8 cellular contexts compared by ENCODE assay signal in genomic region chr11:75352417-75353206, GRCh38. TPM values are rescaled to one million over a fixed set of nuclear protein-coding genes. Genes with fewer than 3 reads are reported as not detected.
DNase-seq lines count a peak whose midpoint lies in the region; ATAC-seq, FAIRE-seq and TF ChIP-seq lines count a peak whose summit lies in the region.

No MANE protein-coding gene starts in this region.

- H3K4me1 Mint-ChIP-seq in CD14-positive monocyte: peaks cover 61% of the 10 kb centered on the region
- peaks cover 13 to 19% (median 14%) of the 10 kb centered on the region in 3 donors for H3K4me1 Mint-ChIP-seq in IgD-negative memory B cell

- no peak for TF ChIP-seq POLR2A in stomach (IDR thresholded peaks at IDR 0.05)

- no peaks in the 10 kb centered on the region for H3K9me3 ChIP-seq in keratinocyte (ENCODE audit: control insufficient read depth, low read depth, low read length)
- no peaks in the 10 kb centered on the region for H3K9me3 ChIP-seq in stomach

- intact Hi-C loops in CD14-positive monocyte (cut with micrococcal nuclease): loop anchor here in 1 of 2 donors (2.0 kb wide), 1 partner anchor 16 kb away; no protein-coding TSS in a partner anchor
- intact Hi-C loops in stomach (cut with DNase I; ENCODE audit: low total_unique reads): no loop called here

- DNase-seq in CD14-positive monocyte (ENCODE audit: low spot score) (peak; percentile 77), keratinocyte (ENCODE audit: low read depth, low spot score) (no peak), stomach (peak; percentile 67), middle frontal gyrus (ENCODE audit: extremely low spot score, low spot score) (no peak), NCI-H1930 (lab: John Stamatoyannopoulos, UW) (no peak)
- DNase-seq in activated naive CD4-positive, alpha-beta T cell treated with anti-CD3 and anti-CD28 coated beads, Interleukin-2, amount 50 U/mL, for 72 hours (ENCODE audit: low spot score in 2 of 2): no peak

- H3K9me1 ChIP-seq in keratinocyte (ENCODE audit: control insufficient read depth, extremely low read depth, insufficient read depth, low read length): no peaks in the 10 kb centered on the region

- dilution Hi-C loops in keratinocyte (cut with MboI; ENCODE audit: extremely low pct_ligation_motif_present, low sequenced_read_pairs): no loop called here

- no peak for TF ChIP-seq CTCF in CD14-positive monocyte (IDR thresholded peaks at IDR 0.05)
- no peak for TF ChIP-seq CTCF in keratinocyte (optimal IDR thresholded peaks at IDR 0.05 in 1 of 3, IDR thresholded peaks at IDR 0.05 in 1 of 3, conservative IDR thresholded peaks at IDR 0.05 in 1 of 3; ENCODE audit: extremely low read depth in 1 of 3, insufficient read depth in 2 of 3, low read length in 3 of 3)
- TF ChIP-seq CTCF in stomach (IDR thresholded peaks at IDR 0.05): peak in 1 of 7 experiments; percentile 3

- H3K4me3 ChIP-seq in keratinocyte (ENCODE audit: control insufficient read depth in 2 of 3, extremely low read depth in 1 of 3, insufficient read depth in 2 of 3, low read depth in 1 of 3, low read length in 3 of 3) (peak overlapping the region in 2 of 3 experiments; percentile 46 to 54), stomach (peak overlapping the region; percentile 66 to 92 (median 76))

- H3K36me3 Mint-ChIP-seq in CD14-positive monocyte (peaks cover 21 to 27% of the 10 kb centered on the region in 2 donors), IgD-negative memory B cell (no peaks in the 10 kb centered on the region)
- peaks cover 0 to 6% of the 10 kb centered on the region in 2 donors for H3K36me3 Mint-ChIP-seq in activated naive CD4-positive, alpha-beta T cell treated with anti-CD3 and anti-CD28 coated beads, Interleukin-2, amount 50 U/mL, for 72 hours

- H4K20me1 ChIP-seq in keratinocyte (ENCODE audit: control insufficient read depth, extremely low read depth, insufficient read depth, low read length): no peaks in the 10 kb centered on the region

- peaks cover 10% of the 10 kb centered on the region for H3K4me1 ChIP-seq in keratinocyte (ENCODE audit: control insufficient read depth, extremely low read depth, insufficient read depth, low read length)
- peaks cover 41 to 55% (median 51%) of the 10 kb centered on the region in 4 donors for H3K4me1 ChIP-seq in stomach

- H3K36me3 ChIP-seq in keratinocyte (ENCODE audit: control insufficient read depth in 2 of 2, extremely low read depth in 1 of 2, insufficient read depth in 2 of 2, low read length in 2 of 2): no peaks in the 10 kb centered on the region
- no peaks in the 10 kb centered on the region for H3K36me3 ChIP-seq in stomach

- peak overlapping the region; percentile 86 for H3K4me2 ChIP-seq in keratinocyte (ENCODE audit: control insufficient read depth, extremely low read depth, insufficient read depth, low read depth, low read length)

- no peak for FAIRE-seq in keratinocyte (lab: Jason Lieb, UNC)

- H3K27ac ChIP-seq in keratinocyte (ENCODE audit: control insufficient read depth, insufficient read depth, low read length) (no peak overlapping the region), stomach (peak overlapping the region; percentile 95 to 98 (median 97))

- peak overlapping the region; percentile 87 for H2AFZ ChIP-seq in keratinocyte (ENCODE audit: control insufficient read depth, low read length)

- H3K4me3 Mint-ChIP-seq in CD14-positive monocyte (peak overlapping the region; percentile 84 to 92), IgD-negative memory B cell (peak overlapping the region; percentile 84 to 91 (median 87))

- H3K27ac Mint-ChIP-seq in CD14-positive monocyte (peak overlapping the region; percentile 90 to 97 (median 94)), IgD-negative memory B cell (peak overlapping the region in 2 of 3 donors; percentile 58 to 71)
- peak overlapping the region in 1 of 2 donors; percentile 88 for H3K27ac Mint-ChIP-seq in activated naive CD4-positive, alpha-beta T cell treated with anti-CD3 and anti-CD28 coated beads, Interleukin-2, amount 50 U/mL, for 72 hours

- TF ChIP-seq EP300 in stomach (IDR thresholded peaks at IDR 0.05): no peak

- H3K9me3 Mint-ChIP-seq in CD14-positive monocyte (peaks cover 0 to 4% (median 0%) of the 10 kb centered on the region in 7 donors), IgD-negative memory B cell (no peaks in the 10 kb centered on the region)
- no peaks in the 10 kb centered on the region for H3K9me3 Mint-ChIP-seq in activated naive CD4-positive, alpha-beta T cell treated with anti-CD3 and anti-CD28 coated beads, Interleukin-2, amount 50 U/mL, for 72 hours

- peak; percentile 43 to 62 for ATAC-seq in activated naive CD4-positive, alpha-beta T cell treated with anti-CD3 and anti-CD28 coated beads, Interleukin-2, amount 50 U/mL, for 72 hours
- ATAC-seq in GM21529 (IDR thresholded peaks at IDR 0.05; ENCODE audit: unreplicated experiment): no peak

- H3K27me3 ChIP-seq in keratinocyte (ENCODE audit: control insufficient read depth, extremely low read depth, insufficient read depth, low read length) (peaks cover 3% of the 10 kb centered on the region), stomach (no peaks in the 10 kb centered on the region)

- H3K27me3 Mint-ChIP-seq in CD14-positive monocyte (ENCODE audit: low read depth in 3 of 3): peaks cover 3 to 5% (median 4%) of the 10 kb centered on the region in 3 donors
- H3K27me3 Mint-ChIP-seq in IgD-negative memory B cell: peaks cover 9% of the 10 kb centered on the region

- 9 to 13% (median 10%) methylated on average over 12 of the region's 12 CpGs for WGBS in stomach, 5 donors

- H3K9ac ChIP-seq in keratinocyte (ENCODE audit: control insufficient read depth, extremely low read depth, insufficient read depth, low read length): peak overlapping the region; percentile 28

- no peaks in the 10 kb centered on the region for H3K79me2 ChIP-seq in keratinocyte (ENCODE audit: control insufficient read depth, insufficient read depth, low read length)

RNA-seq across cellular contexts. Expression of gene ARRB1, which starts 1.2 kb away (rescaled TPM):
- polyA plus RNA-seq in CD14-positive monocyte (10 to 100 TPM; 52.6 to 66.5 TPM), IgD-negative memory B cell (3.0 TPM), keratinocyte (0.94 to 1.9 TPM (median 1.8 TPM) in 3 replicates), stomach (10 to 100 TPM; 18.0 to 41.2 (median 33.2) TPM)
- 10 to 100 TPM; 11.5 to 28.9 TPM for total RNA-seq in activated naive CD4-positive, alpha-beta T cell treated with anti-CD3 and anti-CD28 coated beads, Interleukin-2, amount 50 U/mL, for 72 hours
- polyA plus RNA-seq in keratinocyte (2011; ENCODE audit: low read depth): 3.3 TPM
- polyA plus RNA-seq in keratinocyte (2011; cell fraction: cytosol; rRNA removed): 1.0 and 1.9 TPM in 2 replicates
- polyA plus RNA-seq in keratinocyte (2011; cell fraction: nucleus; rRNA removed): 1.5 and 2.2 TPM in 2 replicates
- polyA plus RNA-seq in keratinocyte (2012; ENCODE audit: low replicate concordance): 1.4 and 2.3 TPM in 2 replicates
- 3.2 to 5.7 TPM (median 3.7 TPM) in 3 replicates for polyA minus RNA-seq in keratinocyte
- 1.7 TPM for polyA minus RNA-seq in keratinocyte (2011; cell fraction: cytosol; rRNA and poly(A)+ RNA removed)
- polyA minus RNA-seq in keratinocyte (2011; cell fraction: nucleus; rRNA and poly(A)+ RNA removed): 2.5 and 2.6 TPM in 2 replicates
- 100 to 1,000 TPM in 1 of 5 donors, 10 to 100 TPM in 4; 44.3 to 151 (median 76.5) TPM for total RNA-seq in stomach

RNA-seq across cellular contexts. Expression of gene RPS3, which starts 46.7 kb away (rescaled TPM):
- polyA plus RNA-seq in CD14-positive monocyte: 1,000 to 10,000 TPM; 1,448 to 1,563 TPM
- 4,911 TPM for polyA plus RNA-seq in IgD-negative memory B cell
- total RNA-seq in activated naive CD4-positive, alpha-beta T cell treated with anti-CD3 and anti-CD28 coated beads, Interleukin-2, amount 50 U/mL, for 72 hours: 1,000 to 10,000 TPM; 4,688 to 5,066 TPM
- 2,759 to 4,283 TPM (median 3,843 TPM) in 3 replicates for polyA plus RNA-seq in keratinocyte
- 4,583 TPM for polyA plus RNA-seq in keratinocyte (2011; ENCODE audit: low read depth)
- polyA plus RNA-seq in keratinocyte (2011; cell fraction: cytosol; rRNA removed): 3,100 and 4,215 TPM in 2 replicates
- 1,051 and 1,129 TPM in 2 replicates for polyA plus RNA-seq in keratinocyte (2011; cell fraction: nucleus; rRNA removed)
- 3,324 and 4,271 TPM in 2 replicates for polyA plus RNA-seq in keratinocyte (2012; ENCODE audit: low replicate concordance)
- polyA minus RNA-seq in keratinocyte: 1,345 to 1,807 TPM (median 1,376 TPM) in 3 replicates
- polyA minus RNA-seq in keratinocyte (2011; cell fraction: cytosol; rRNA and poly(A)+ RNA removed): 1,011 TPM
- 222 and 286 TPM in 2 replicates for polyA minus RNA-seq in keratinocyte (2011; cell fraction: nucleus; rRNA and poly(A)+ RNA removed)
- 1,000 to 10,000 TPM in 3 of 5 donors, 100 to 1,000 TPM in 2; 607 to 1,681 (median 1,272) TPM for total RNA-seq in stomach
- 1,000 to 10,000 TPM; 2,719 to 3,770 (median 2,836) TPM for polyA plus RNA-seq in stomach

Comparison
In these comparisons a context has a peak if more than half of its experiments do, and no peak if none do; other contexts are left out.
1. DNase-seq: peak in CD14-positive monocyte (single experiment) and stomach (single experiment); none in activated naive CD4-positive, alpha-beta T cell treated with anti-CD3 and anti-CD28 coated beads, Interleukin-2, amount 50 U/mL, for 72 hours (0 of 2), keratinocyte (single experiment), middle frontal gyrus (single experiment) and NCI-H1930 (0 of 2).